ENCODE assay signal across 10 cellular contexts in genomic region chr9:136720887-136721338, GRCh38. TPM values are rescaled to one million over a fixed set of nuclear protein-coding genes. Genes with fewer than 3 reads are reported as not detected.
DNase-seq lines count a peak whose midpoint lies in the region; ATAC-seq and TF ChIP-seq lines count a peak whose summit lies in the region.
"Had no signal": no experiment of that assay in that cellular context is flagged by ENCODE, and none has a peak within 500 bp of the region (broad histone marks: within the 10 kb centered on the region; RNA-seq: fewer than 3 reads in every experiment).

No MANE protein-coding gene starts in this region.

- H3K27ac ChIP-seq in mammary epithelial cell (ENCODE audit: insufficient read depth, low read depth, low read length), result no peak overlapping the region
- H3K27ac ChIP-seq: body of pancreas had no signal

- no peaks in the 10 kb centered on the region for H3K27me3 ChIP-seq in mammary epithelial cell (ENCODE audit: insufficient read depth, low read length)
- H3K27me3 ChIP-seq: body of pancreas had no signal

- in situ Hi-C loops in mammary epithelial cell (cut with MboI; ENCODE audit: low sequenced_read_pairs in 2 of 2), result no loop called here

- WGBS in mammary epithelial cell (ENCODE audit: low coverage, missing lambda C conversion rate), result 85% methylated on average over 9 of the region's 12 CpGs

- H3K4me3 ChIP-seq in mammary epithelial cell (replicated peaks in 1 of 3; ENCODE audit: insufficient read depth in 1 of 3, low read depth in 2 of 3, low read length in 3 of 3), result no peak overlapping the region
- H3K4me3 ChIP-seq: body of pancreas had no signal

- CTCF ChIA-PET in mammary epithelial cell (lab: Charles Lee; ENCODE audit: low non-redundant PET), result no interaction called here

- H4K20me1 ChIP-seq in mammary epithelial cell (ENCODE audit: insufficient read depth, low read length), result peaks cover 11% of the 10 kb centered on the region

- no peak overlapping the region for H3K9ac ChIP-seq in mammary epithelial cell (ENCODE audit: insufficient read depth, low read length)

- H3K4me1 ChIP-seq in mammary epithelial cell (ENCODE audit: insufficient read depth, low read length), result peaks cover 9% of the 10 kb centered on the region

- TF ChIP-seq CTCF in endothelial cell (IDR thresholded peaks at IDR 0.05; ENCODE audit: unreplicated experiment) (no peak), omental fat pad (IDR thresholded peaks at IDR 0.05) (no peak), mammary epithelial cell (conservative IDR thresholded peaks at IDR 0.05 in 1 of 2, IDR thresholded peaks at IDR 0.05 in 1 of 2; ENCODE audit: extremely low read depth in 1 of 2, insufficient read depth in 1 of 2, low read depth in 1 of 2, low read length in 2 of 2) (no peak)

- peak overlapping the region in 1 of 4 donors; percentile 54 for H3K4me3 Mint-ChIP-seq in IgD-negative memory B cell
- peak overlapping the region; percentile 77 for H3K4me3 Mint-ChIP-seq in endothelial cell (ENCODE audit: unreplicated experiment)

- H3K27me3 Mint-ChIP-seq in IgD-negative memory B cell (peaks cover 1% of the 10 kb centered on the region), endothelial cell (ENCODE audit: unreplicated experiment) (peaks cover 22% of the 10 kb centered on the region)

- no peak overlapping the region for H2AFZ ChIP-seq in mammary epithelial cell (ENCODE audit: low read depth, low read length)

- peak overlapping the region; percentile 46 to 63 (median 53) for H3K27ac Mint-ChIP-seq in IgD-negative memory B cell
- peak overlapping the region; percentile 89 for H3K27ac Mint-ChIP-seq in endothelial cell (ENCODE audit: unreplicated experiment)

- BruUV-seq in mammary epithelial cell (replicated peaks; lab: Mats Ljungman, UMichigan), result no TSS peak

- peaks cover 4 to 17% (median 5%) of the 10 kb centered on the region in 3 donors for H3K4me1 Mint-ChIP-seq in IgD-negative memory B cell
- H3K4me1 Mint-ChIP-seq in endothelial cell (ENCODE audit: unreplicated experiment), result peaks cover 14% of the 10 kb centered on the region

- intact Hi-C loops in mammary epithelial cell (cut with micrococcal nuclease), result no loop called here

- peak; percentile 8 for ATAC-seq in omental fat pad (ENCODE audit: low FRiP score)
- no peak for ATAC-seq in HG02588 (IDR thresholded peaks at IDR 0.05; ENCODE audit: unreplicated experiment)
- no peak for ATAC-seq in HG03432 (IDR thresholded peaks at IDR 0.05; ENCODE audit: unreplicated experiment)

- H3K36me3 Mint-ChIP-seq in IgD-negative memory B cell (no peaks in the 10 kb centered on the region), endothelial cell (ENCODE audit: low read depth, unreplicated experiment) (peaks cover 26% of the 10 kb centered on the region)

- H3K9me3 ChIP-seq in mammary epithelial cell (replicated peaks; ENCODE audit: insufficient read depth, low read length), result no peaks in the 10 kb centered on the region
- H3K9me3 ChIP-seq: body of pancreas had no signal

- DNase-seq in endothelial cell (ENCODE audit: low spot score) (no peak), omental fat pad (ENCODE audit: low spot score) (no peak), mammary epithelial cell (no peak)
- DNase-seq: NCI-H1694 treated with DMSO at 0.1 percent for 48 hours had no signal

- peaks cover 9% of the 10 kb centered on the region for H3K36me3 ChIP-seq in mammary epithelial cell (ENCODE audit: insufficient read depth, low read length)

- dilution Hi-C loops in mammary epithelial cell (cut with HindIII; ENCODE audit: low sequenced_read_pairs), result no loop called here

- no peak overlapping the region for H3K4me2 ChIP-seq in mammary epithelial cell (ENCODE audit: insufficient read depth, low read depth, low read length)

- H3K9me3 Mint-ChIP-seq in IgD-negative memory B cell (no peaks in the 10 kb centered on the region), endothelial cell (ENCODE audit: unreplicated experiment) (no peaks in the 10 kb centered on the region)

- peaks cover 22% of the 10 kb centered on the region for H3K79me2 ChIP-seq in mammary epithelial cell (ENCODE audit: insufficient read depth, low read length)

RNA-seq across cellular contexts. Expression of gene DIPK1B, which starts 8.5 kb away (rescaled TPM):
- polyA plus RNA-seq in IgD-negative memory B cell (0.90 TPM), mammary epithelial cell (0.33 TPM)
- total RNA-seq in endothelial cell (ENCODE audit: unreplicated experiment) (293 TPM), omental fat pad (10 to 100 TPM in 1 of 4 donors, 1 to 10 TPM in 3; 4.4 to 12.8 (median 7.5) TPM), mammary epithelial cell (under 1 TPM; 0.35 to 0.50 TPM)
- not detected for polyA minus RNA-seq in mammary epithelial cell

RNA-seq across cellular contexts. Expression of gene LCN10, which starts 21.8 kb away (rescaled TPM):
- polyA plus RNA-seq in IgD-negative memory B cell, result 68.0 TPM
- total RNA-seq in endothelial cell (ENCODE audit: unreplicated experiment), result not detected
- 10 to 100 TPM in 1 of 4 donors, 1 to 10 TPM in 3; 3.5 to 10.2 (median 5.0) TPM for total RNA-seq in omental fat pad
- not detected for total RNA-seq in mammary epithelial cell
- not detected for polyA plus RNA-seq in mammary epithelial cell
- not detected for polyA minus RNA-seq in mammary epithelial cell
- total RNA-seq: HT1080 had no signal

RNA-seq across cellular contexts. Expression of gene LCN6, which starts 27.4 kb away (rescaled TPM):
- polyA plus RNA-seq in IgD-negative memory B cell (not detected), mammary epithelial cell (not detected)
- total RNA-seq in endothelial cell (ENCODE audit: unreplicated experiment) (not detected), omental fat pad (10 to 100 TPM in 2 of 4 donors, 1 to 10 TPM in 2; 5.0 to 24.1 (median 9.0) TPM), mammary epithelial cell (not detected)
- not detected for polyA minus RNA-seq in mammary epithelial cell
- total RNA-seq: body of pancreas, HT1080, pulmonary artery endothelial cell had no signal

RNA-seq across cellular contexts. Expression of gene AGPAT2, which starts 33.7 kb away (rescaled TPM):
- 42.0 TPM for polyA plus RNA-seq in IgD-negative memory B cell
- 38.9 TPM for total RNA-seq in endothelial cell (ENCODE audit: unreplicated experiment)
- 100 to 1,000 TPM; 391 to 854 (median 473) TPM for total RNA-seq in omental fat pad
- 10 to 100 TPM; 37.3 to 49.6 TPM for total RNA-seq in mammary epithelial cell
- polyA plus RNA-seq in mammary epithelial cell, result 42.3 TPM
- polyA minus RNA-seq in mammary epithelial cell, result 74.1 TPM

RNA-seq across cellular contexts. Expression of gene LCN8, which starts 37.1 kb away (rescaled TPM):
- 0.44 TPM for polyA plus RNA-seq in IgD-negative memory B cell
- not detected for total RNA-seq in endothelial cell (ENCODE audit: unreplicated experiment)
- total RNA-seq in omental fat pad, result not detected
- total RNA-seq in mammary epithelial cell, result not detected
- polyA plus RNA-seq in mammary epithelial cell, result not detected
- polyA minus RNA-seq in mammary epithelial cell, result not detected
- total RNA-seq: body of pancreas, HT1080, pulmonary artery endothelial cell had no signal

Comparison
In these comparisons a context has a peak if more than half of its experiments do, and no peak if none do; other contexts are left out.
1. RNA of gene DIPK1B, which starts 8.5 kb away (total RNA-seq): 293 TPM in endothelial cell (single experiment); 4.4 to 12.8 TPM in omental fat pad and 0.35 to 0.50 TPM in mammary epithelial cell; every median in the first group is over 10 times any median in the second.